In the genomic region with DNA sequence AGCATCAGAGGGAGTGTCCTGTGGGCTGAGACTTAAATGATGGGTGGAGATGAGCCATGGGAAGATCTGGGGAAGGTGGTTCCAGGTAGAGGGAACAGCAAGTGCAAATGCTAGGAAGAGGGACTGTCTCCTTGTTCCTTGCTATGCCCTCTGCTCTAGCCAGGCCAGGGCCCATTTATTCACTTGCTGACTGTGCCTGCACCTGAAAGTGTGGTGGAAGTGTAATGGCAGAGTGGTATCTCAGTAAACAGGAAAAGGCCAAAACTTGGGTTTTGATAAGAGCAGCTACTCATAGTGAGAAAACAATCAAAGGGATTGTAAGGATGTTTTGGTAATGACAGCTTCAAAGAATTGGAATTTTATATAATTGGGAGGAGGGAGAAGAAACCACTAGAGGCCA, we compare ENCODE assay signal across 30 cellular contexts.
"Had no signal": no experiment of that assay in that cellular context is flagged by ENCODE, and none has a peak within 500 bp of the region (broad histone marks: within the 10 kb centered on the region; RNA-seq: fewer than 3 reads in every experiment).

No MANE protein-coding gene starts in this region.

- H3K36me3 ChIP-seq: sigmoid colon, suprapubic skin had no signal

- H3K4me1 ChIP-seq: parathyroid adenoma, tibial artery had no signal

- H3K27me3 Mint-ChIP-seq: activated T-cell treated with anti-CD3 and anti-CD28 coated beads, Interleukin-2, amount 50 U/mL, for 24 hours; naive thymus-derived CD8-positive, alpha-beta T cell; stimulated activated memory B cell treated with anti-CD40 and anti-IgM and Interleukin-4, amounts not matched to agents 10 μg/mL and 1 μg/mL and 100 μg/mL, for 72 hours had no signal

- H2AFZ ChIP-seq: parathyroid adenoma had no signal

- H3K27ac ChIP-seq: parathyroid adenoma, psoas muscle, sigmoid colon, suprapubic skin, tibial artery, VCaP had no signal

- H3K9me3 ChIP-seq: sigmoid colon, suprapubic skin had no signal

- FAIRE-seq: kidney, small intestine, TTC549 had no signal

- DNase-seq: activated CD4-positive, alpha-beta T cell treated with anti-CD3 and anti-CD28 coated beads for 48 hours; activated CD4-positive, alpha-beta T cell treated with anti-CD3 and anti-CD28 coated beads, Interleukin-2, amount 50 U/mL, for 48 hours; activated CD8-positive, alpha-beta memory T cell treated with anti-CD3 and anti-CD28 coated beads, Interleukin-2, amount 50 U/mL, for 48 hours; activated gamma-delta T cell treated with Interleukin-2 at 50 U/mL for 16 hours; activated naive CD4-positive, alpha-beta T cell treated with anti-CD3 and anti-CD28 coated beads, Interleukin-2, amount 50 U/mL, for 16 hours; activated T-cell treated with anti-CD3 and anti-CD28 coated beads, Interleukin-2, amount 50 U/mL, for 24 hours; amniotic stem cell; caudate nucleus; cortex of kidney; head of caudate nucleus; hippocampal formation; kidney; left colon; midbrain; naive thymus-derived CD8-positive, alpha-beta T cell; occipital lobe; psoas muscle; sigmoid colon; small intestine; stimulated activated CD4-positive, alpha-beta T cell treated with anti-CD3 and anti-CD28 coated beads, Interleukin-4, amount 100 ng/mL, for 24 hours; T-helper 9 cell; tibial artery had no signal

- H3K4me3 ChIP-seq: psoas muscle, sigmoid colon, suprapubic skin, tibial artery had no signal

- H3K27ac Mint-ChIP-seq: activated T-cell treated with anti-CD3 and anti-CD28 coated beads, Interleukin-2, amount 50 U/mL, for 24 hours; naive thymus-derived CD8-positive, alpha-beta T cell; stimulated activated memory B cell treated with anti-CD40 and anti-IgM and Interleukin-4, amounts not matched to agents 10 μg/mL and 1 μg/mL and 100 μg/mL, for 72 hours; T-helper 1 cell treated with Interleukin-12 subunit alpha and Interleukin-12 subunit beta and Interleukin-4 antibody, amounts not matched to agents 30 μg/mL and 1 μg/mL, for 36 hours had no signal

- H3K9ac ChIP-seq: parathyroid adenoma had no signal

- H3K4me3 Mint-ChIP-seq: activated T-cell treated with anti-CD3 and anti-CD28 coated beads, Interleukin-2, amount 50 U/mL, for 24 hours; naive thymus-derived CD8-positive, alpha-beta T cell; neural crest cell; stimulated activated memory B cell treated with anti-CD40 and anti-IgM and Interleukin-4, amounts not matched to agents 10 μg/mL and 1 μg/mL and 100 μg/mL, for 72 hours; T-helper 1 cell treated with Interleukin-12 subunit alpha and Interleukin-12 subunit beta and Interleukin-4 antibody, amounts not matched to agents 30 μg/mL and 1 μg/mL, for 36 hours had no signal

- H3K27me3 ChIP-seq: sigmoid colon, suprapubic skin, tibial artery had no signal

- ATAC-seq: activated CD4-positive, CD25-positive, alpha-beta regulatory T cell treated with anti-CD3 and anti-CD28 coated beads, Interleukin-2, amount 50 U/mL, for 24 hours; left colon; naive thymus-derived CD8-positive, alpha-beta T cell; stimulated activated memory B cell treated with anti-CD40 and anti-IgM and Interleukin-4, amounts not matched to agents 10 μg/mL and 1 μg/mL and 100 μg/mL, for 72 hours had no signal
